8 cellular contexts compared by ENCODE assay signal in genomic region chr12:110199360-110200123, GRCh38.
DNase-seq lines count a peak whose midpoint lies in the region; ATAC-seq lines count a peak whose summit lies in the region.

No MANE protein-coding gene starts in this region.

- H3K4me3 Mint-ChIP-seq in activated naive CD8-positive, alpha-beta T cell treated with anti-CD3 and anti-CD28 coated beads, Interleukin-2, amount 50 U/mL, for 24 hours = no peak overlapping the region

- ATAC-seq in activated naive CD8-positive, alpha-beta T cell treated with anti-CD3 and anti-CD28 coated beads, Interleukin-2, amount 50 U/mL, for 24 hours = peak; percentile 71
- ATAC-seq in GM21786 (IDR thresholded peaks at IDR 0.05; ENCODE audit: unreplicated experiment) (no peak), GM18861 (IDR thresholded peaks at IDR 0.05; ENCODE audit: unreplicated experiment) (no peak), GM21381 (IDR thresholded peaks at IDR 0.05; ENCODE audit: unreplicated experiment) (no peak)

- peaks cover 9% of the 10 kb centered on the region for H3K4me1 Mint-ChIP-seq in activated naive CD8-positive, alpha-beta T cell treated with anti-CD3 and anti-CD28 coated beads, Interleukin-2, amount 50 U/mL, for 24 hours

- H3K27me3 Mint-ChIP-seq in activated naive CD8-positive, alpha-beta T cell treated with anti-CD3 and anti-CD28 coated beads, Interleukin-2, amount 50 U/mL, for 24 hours = no peaks in the 10 kb centered on the region

- no peaks in the 10 kb centered on the region for H3K36me3 Mint-ChIP-seq in activated naive CD8-positive, alpha-beta T cell treated with anti-CD3 and anti-CD28 coated beads, Interleukin-2, amount 50 U/mL, for 24 hours (ENCODE audit: low read depth)

- H3K27ac Mint-ChIP-seq in activated naive CD8-positive, alpha-beta T cell treated with anti-CD3 and anti-CD28 coated beads, Interleukin-2, amount 50 U/mL, for 24 hours = no peak overlapping the region

- H3K9me3 Mint-ChIP-seq in activated naive CD8-positive, alpha-beta T cell treated with anti-CD3 and anti-CD28 coated beads, Interleukin-2, amount 50 U/mL, for 24 hours = no peaks in the 10 kb centered on the region

- peak; percentile 65 for DNase-seq in Daoy (ENCODE audit: low read depth)
- peak; percentile 82 for DNase-seq in HT1080 (ENCODE audit: low read depth)
- no peak for DNase-seq in activated naive CD8-positive, alpha-beta T cell treated with anti-CD3 and anti-CD28 coated beads, Interleukin-2, amount 50 U/mL, for 24 hours
- DNase-seq in lung microvascular endothelial cell (ENCODE audit: low read depth in 2 of 2) = peak; percentile 87 to 96
- DNase-seq in cortex of kidney (lab: John Stamatoyannopoulos, UW) = no peak

Comparison
In these comparisons a context has a peak if more than half of its experiments do, and no peak if none do; other contexts are left out.
1. DNase-seq: peak in Daoy (single experiment), HT1080 (single experiment) and lung microvascular endothelial cell (2 of 2); none in activated naive CD8-positive, alpha-beta T cell treated with anti-CD3 and anti-CD28 coated beads, Interleukin-2, amount 50 U/mL, for 24 hours (single experiment) and cortex of kidney (single experiment).